In genomic region chr10:8912108-8912507, GRCh38 we compare ENCODE assay signal across 16 cellular contexts.
DNase-seq lines count a peak whose midpoint lies in the region; ATAC-seq and TF ChIP-seq lines count a peak whose summit lies in the region.
"Had no signal": no experiment of that assay in that cellular context is flagged by ENCODE, and none has a peak within 500 bp of the region (broad histone marks: within the 10 kb centered on the region; RNA-seq: fewer than 3 reads in every experiment).

No MANE protein-coding gene starts in this region.

- H3K27me3 ChIP-seq in gastroesophageal sphincter: no peaks in the 10 kb centered on the region
- H3K27me3 ChIP-seq: BLaER1 treated with 17β-estradiol and CSF1 and Interleukin-3, amounts not matched to agents 10 nM and 100 nM had no signal

- peak; percentile 96 for ATAC-seq in left lobe of liver
- no peak for ATAC-seq in gastroesophageal sphincter
- ATAC-seq: GM12878 had no signal

- no peaks in the 10 kb centered on the region for H3K9me3 ChIP-seq in gastroesophageal sphincter
- H3K9me3 ChIP-seq: BLaER1 treated with 17β-estradiol and CSF1 and Interleukin-3, amounts not matched to agents 10 nM and 100 nM; HAP-1 had no signal

- no peaks in the 10 kb centered on the region for H3K36me3 Mint-ChIP-seq in activated CD4-positive, alpha-beta memory T cell treated with anti-CD3 and anti-CD28 coated beads for 36 hours
- no peaks in the 10 kb centered on the region for H3K36me3 Mint-ChIP-seq in activated CD4-positive, alpha-beta memory T cell treated with anti-CD3 and anti-CD28 coated beads, Interleukin-2, amount 10 ng/mL, durations not matched to agents 7 days and 5 days (ENCODE audit: low read depth)
- H3K36me3 Mint-ChIP-seq in activated T-helper 2 cell treated with anti-CD3 and anti-CD28 coated beads, Interferon-gamma antibody, Interleukin-2, Interleukin-4, amounts not matched to agents 10 μg/mL and 5 μg/mL and 100 μg/mL, durations not matched to agents 14 hours and 24 hours and 36 hours (ENCODE audit: low read depth): peaks cover 19% of the 10 kb centered on the region
- H3K36me3 Mint-ChIP-seq in type B pancreatic cell: no peaks in the 10 kb centered on the region
- H3K36me3 Mint-ChIP-seq: CD4-positive, CD25-positive, alpha-beta regulatory T cell had no signal

- H3K4me1 ChIP-seq in gastroesophageal sphincter: no peaks in the 10 kb centered on the region
- H3K4me1 ChIP-seq: BLaER1 treated with 17β-estradiol and CSF1 and Interleukin-3, amounts not matched to agents 10 nM and 100 nM; HAP-1 had no signal

- no peak for TF ChIP-seq CTCF in type B pancreatic cell (conservative IDR thresholded peaks at IDR 0.05)
- no peak for TF ChIP-seq CTCF in gastroesophageal sphincter (IDR thresholded peaks at IDR 0.05)

- peaks cover 5% of the 10 kb centered on the region for H3K4me1 Mint-ChIP-seq in activated CD4-positive, alpha-beta memory T cell treated with anti-CD3 and anti-CD28 coated beads for 36 hours (ENCODE audit: low read depth)
- H3K4me1 Mint-ChIP-seq in activated CD4-positive, alpha-beta memory T cell treated with anti-CD3 and anti-CD28 coated beads, Interleukin-2, amount 10 ng/mL, durations not matched to agents 7 days and 5 days: peaks cover 3% of the 10 kb centered on the region
- peaks cover 15% of the 10 kb centered on the region for H3K4me1 Mint-ChIP-seq in activated T-helper 2 cell treated with anti-CD3 and anti-CD28 coated beads, Interferon-gamma antibody, Interleukin-2, Interleukin-4, amounts not matched to agents 10 μg/mL and 5 μg/mL and 100 μg/mL, durations not matched to agents 14 hours and 24 hours and 36 hours (ENCODE audit: low read depth)
- peaks cover 4% of the 10 kb centered on the region for H3K4me1 Mint-ChIP-seq in type B pancreatic cell (ENCODE audit: unreplicated experiment)
- H3K4me1 Mint-ChIP-seq: CD4-positive, CD25-positive, alpha-beta regulatory T cell had no signal

- no peak for TF ChIP-seq EP300 in gastroesophageal sphincter (IDR thresholded peaks at IDR 0.05)

- POLR2A ChIA-PET in activated CD4-positive, alpha-beta memory T cell treated with anti-CD3 and anti-CD28 coated beads for 36 hours (lab: Charles Lee): no interaction called here
- POLR2A ChIA-PET in activated CD4-positive, alpha-beta memory T cell treated with anti-CD3 and anti-CD28 coated beads, Interleukin-2, amount 10 ng/mL, durations not matched to agents 7 days and 5 days (lab: Charles Lee): interaction anchor here (0.8 kb wide), 1 partner anchor 15 kb away, joined by 3 read pairs; no protein-coding TSS in a partner anchor

- TF ChIP-seq POLR2A in gastroesophageal sphincter (IDR thresholded peaks at IDR 0.05): no peak

- no peak for DNase-seq in activated CD4-positive, alpha-beta memory T cell treated with anti-CD3 and anti-CD28 coated beads for 36 hours
- DNase-seq in activated CD4-positive, alpha-beta memory T cell treated with anti-CD3 and anti-CD28 coated beads, Interleukin-2, amount 10 ng/mL, durations not matched to agents 7 days and 5 days: no peak
- DNase-seq in activated T-helper 2 cell treated with anti-CD3 and anti-CD28 coated beads, Interferon-gamma antibody, Interleukin-2, Interleukin-4, amounts not matched to agents 10 μg/mL and 5 μg/mL and 100 μg/mL, durations not matched to agents 14 hours and 24 hours and 36 hours (ENCODE audit: low spot score): no peak
- peak; percentile 47 for DNase-seq in left lobe of liver (ENCODE audit: low spot score)
- DNase-seq in type B pancreatic cell (ENCODE audit: extremely low spot score, unreplicated experiment): no peak
- DNase-seq in A172 (ENCODE audit: low spot score): no peak
- no peak for DNase-seq in ureter (ENCODE audit: low spot score)
- DNase-seq: ACHN; CD4-positive, CD25-positive, alpha-beta regulatory T cell; DMS53; GOT3 had no signal

- no peak overlapping the region for H3K4me3 Mint-ChIP-seq in activated CD4-positive, alpha-beta memory T cell treated with anti-CD3 and anti-CD28 coated beads for 36 hours
- no peak overlapping the region for H3K4me3 Mint-ChIP-seq in activated CD4-positive, alpha-beta memory T cell treated with anti-CD3 and anti-CD28 coated beads, Interleukin-2, amount 10 ng/mL, durations not matched to agents 7 days and 5 days
- H3K4me3 Mint-ChIP-seq in activated T-helper 2 cell treated with anti-CD3 and anti-CD28 coated beads, Interferon-gamma antibody, Interleukin-2, Interleukin-4, amounts not matched to agents 10 μg/mL and 5 μg/mL and 100 μg/mL, durations not matched to agents 14 hours and 24 hours and 36 hours (ENCODE audit: low read depth): no peak overlapping the region
- H3K4me3 Mint-ChIP-seq in type B pancreatic cell: peak overlapping the region; percentile 6

- WGBS in gastroesophageal sphincter (ENCODE audit: low coverage in 1 of 2), 2 donors: 60% methylated on average over 4 of the region's 4 CpGs; no CpG with 5 or more reads in 1 of the 2 donors

- no peaks in the 10 kb centered on the region for H3K27me3 Mint-ChIP-seq in activated CD4-positive, alpha-beta memory T cell treated with anti-CD3 and anti-CD28 coated beads for 36 hours
- H3K27me3 Mint-ChIP-seq in activated CD4-positive, alpha-beta memory T cell treated with anti-CD3 and anti-CD28 coated beads, Interleukin-2, amount 10 ng/mL, durations not matched to agents 7 days and 5 days: no peaks in the 10 kb centered on the region
- no peaks in the 10 kb centered on the region for H3K27me3 Mint-ChIP-seq in activated T-helper 2 cell treated with anti-CD3 and anti-CD28 coated beads, Interferon-gamma antibody, Interleukin-2, Interleukin-4, amounts not matched to agents 10 μg/mL and 5 μg/mL and 100 μg/mL, durations not matched to agents 14 hours and 24 hours and 36 hours (ENCODE audit: low read depth)
- H3K27me3 Mint-ChIP-seq in type B pancreatic cell: no peaks in the 10 kb centered on the region
- H3K27me3 Mint-ChIP-seq: CD4-positive, CD25-positive, alpha-beta regulatory T cell had no signal

- H3K4me3 ChIP-seq in gastroesophageal sphincter: no peak overlapping the region
- H3K4me3 ChIP-seq: BLaER1 treated with 17β-estradiol and CSF1 and Interleukin-3, amounts not matched to agents 10 nM and 100 nM; GM12878; HAP-1 had no signal

- H3K27ac Mint-ChIP-seq in activated CD4-positive, alpha-beta memory T cell treated with anti-CD3 and anti-CD28 coated beads for 36 hours: peak overlapping the region; percentile 2
- no peak overlapping the region for H3K27ac Mint-ChIP-seq in activated CD4-positive, alpha-beta memory T cell treated with anti-CD3 and anti-CD28 coated beads, Interleukin-2, amount 10 ng/mL, durations not matched to agents 7 days and 5 days
- H3K27ac Mint-ChIP-seq in activated T-helper 2 cell treated with anti-CD3 and anti-CD28 coated beads, Interferon-gamma antibody, Interleukin-2, Interleukin-4, amounts not matched to agents 10 μg/mL and 5 μg/mL and 100 μg/mL, durations not matched to agents 14 hours and 24 hours and 36 hours: peak overlapping the region; percentile 8
- H3K27ac Mint-ChIP-seq in type B pancreatic cell: no peak overlapping the region
- H3K27ac Mint-ChIP-seq: CD4-positive, CD25-positive, alpha-beta regulatory T cell had no signal

- no peaks in the 10 kb centered on the region for H3K36me3 ChIP-seq in gastroesophageal sphincter
- H3K36me3 ChIP-seq: BLaER1 treated with 17β-estradiol and CSF1 and Interleukin-3, amounts not matched to agents 10 nM and 100 nM; HAP-1 had no signal

- CTCF ChIA-PET in activated CD4-positive, alpha-beta memory T cell treated with anti-CD3 and anti-CD28 coated beads for 36 hours (lab: Charles Lee): no interaction called here
- CTCF ChIA-PET in activated CD4-positive, alpha-beta memory T cell treated with anti-CD3 and anti-CD28 coated beads, Interleukin-2, amount 10 ng/mL, durations not matched to agents 7 days and 5 days (lab: Charles Lee): no interaction called here

- no peak overlapping the region for H3K27ac ChIP-seq in gastroesophageal sphincter
- H3K27ac ChIP-seq: 22Rv1; BLaER1 treated with 17β-estradiol and CSF1 and Interleukin-3, amounts not matched to agents 10 nM and 100 nM had no signal

- no peaks in the 10 kb centered on the region for H3K9me3 Mint-ChIP-seq in activated CD4-positive, alpha-beta memory T cell treated with anti-CD3 and anti-CD28 coated beads for 36 hours
- no peaks in the 10 kb centered on the region for H3K9me3 Mint-ChIP-seq in activated CD4-positive, alpha-beta memory T cell treated with anti-CD3 and anti-CD28 coated beads, Interleukin-2, amount 10 ng/mL, durations not matched to agents 7 days and 5 days
- H3K9me3 Mint-ChIP-seq in activated T-helper 2 cell treated with anti-CD3 and anti-CD28 coated beads, Interferon-gamma antibody, Interleukin-2, Interleukin-4, amounts not matched to agents 10 μg/mL and 5 μg/mL and 100 μg/mL, durations not matched to agents 14 hours and 24 hours and 36 hours: peaks cover 10% of the 10 kb centered on the region
- peaks cover 4% of the 10 kb centered on the region for H3K9me3 Mint-ChIP-seq in type B pancreatic cell

- intact Hi-C loops in activated CD4-positive, alpha-beta memory T cell treated with anti-CD3 and anti-CD28 coated beads for 36 hours (cut with micrococcal nuclease): no loop called here
- intact Hi-C loops in activated T-helper 2 cell treated with anti-CD3 and anti-CD28 coated beads, Interferon-gamma antibody, Interleukin-2, Interleukin-4, amounts not matched to agents 10 μg/mL and 5 μg/mL and 100 μg/mL, durations not matched to agents 14 hours and 24 hours and 36 hours (cut with micrococcal nuclease): no loop called here

Comparison
In these comparisons a context has a peak if more than half of its experiments do, and no peak if none do; other contexts are left out.
1. H3K27ac Mint-ChIP-seq: peak in activated CD4-positive, alpha-beta memory T cell treated with anti-CD3 and anti-CD28 coated beads for 36 hours (single experiment) and activated T-helper 2 cell treated with anti-CD3 and anti-CD28 coated beads, Interferon-gamma antibody, Interleukin-2, Interleukin-4, amounts not matched to agents 10 μg/mL and 5 μg/mL and 100 μg/mL, durations not matched to agents 14 hours and 24 hours and 36 hours (single experiment); none in activated CD4-positive, alpha-beta memory T cell treated with anti-CD3 and anti-CD28 coated beads, Interleukin-2, amount 10 ng/mL, durations not matched to agents 7 days and 5 days (single experiment) and type B pancreatic cell (single experiment).